ENCODE assay signal across 11 cellular contexts in the genomic region with DNA sequence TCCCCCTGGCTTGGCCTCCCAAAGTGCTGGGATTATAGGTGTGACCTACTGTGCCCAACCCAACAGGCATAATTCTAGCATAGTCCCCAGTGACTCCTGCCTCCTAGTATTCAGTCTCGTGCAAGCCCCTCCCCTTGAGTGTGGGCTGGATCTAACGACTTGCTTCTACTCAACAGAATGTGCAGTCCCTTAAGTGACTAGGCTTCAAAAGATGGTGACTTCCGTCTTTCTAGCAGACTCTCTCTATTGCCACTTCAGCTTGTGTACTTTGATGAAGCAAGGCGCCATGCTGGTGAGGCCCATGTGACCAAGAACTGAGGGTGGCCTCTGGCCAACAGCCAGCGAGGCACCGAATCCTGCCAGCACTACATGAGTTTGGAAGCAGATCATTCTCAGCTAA.
A peak's percentile ranks its signal among the peaks of the same experiment; 100 is the strongest.
DNase-seq lines count a peak whose midpoint lies in the region; ATAC-seq and TF ChIP-seq lines count a peak whose summit lies in the region.
"Had no signal": no experiment of that assay in that cellular context is flagged by ENCODE, and none has a peak within 500 bp of the region (broad histone marks: within the 10 kb centered on the region; RNA-seq: fewer than 3 reads in every experiment).

No MANE protein-coding gene starts in this region.

- no peaks in the 10 kb centered on the region for H3K9me3 ChIP-seq in effector memory CD4-positive, alpha-beta T cell (ENCODE audit: control insufficient read depth, low read length)

- no peaks in the 10 kb centered on the region for H3K9me3 Mint-ChIP-seq in activated CD4-positive, alpha-beta memory T cell treated with anti-CD3 and anti-CD28 coated beads for 36 hours

- peaks cover 29% of the 10 kb centered on the region for H3K4me1 ChIP-seq in effector memory CD4-positive, alpha-beta T cell (ENCODE audit: control insufficient read depth, insufficient read depth, low read length, poor library complexity, severe bottlenecking)

- no peak for ATAC-seq in sciatic nerve
- no peak for ATAC-seq in GM18505 (IDR thresholded peaks at IDR 0.05; ENCODE audit: unreplicated experiment)
- ATAC-seq in HG03159 (IDR thresholded peaks at IDR 0.05; ENCODE audit: unreplicated experiment), result no peak

- peak; percentile 55 for DNase-seq in stimulated activated CD4-positive, alpha-beta T cell treated with anti-CD3 and anti-CD28 coated beads, Interleukin-15, amount 100 ng/mL, for 24 hours
- no peak for DNase-seq in stimulated activated CD4-positive, alpha-beta T cell treated with anti-CD3 and anti-CD28 coated beads, Interleukin-12 subunit alpha, Interleukin-12 subunit beta, amount 100 ng/mL, for 4 hours
- DNase-seq in activated CD4-positive, alpha-beta memory T cell treated with anti-CD3 and anti-CD28 coated beads for 36 hours, result peak; percentile 70
- peak in 2 of 3 donors; percentile 8 to 26 for DNase-seq in effector memory CD4-positive, alpha-beta T cell
- no peak for DNase-seq in sciatic nerve (ENCODE audit: low spot score)
- DNase-seq in AG20443 (ENCODE audit: low spot score), result no peak
- DNase-seq: NCI-H1694 treated with DMSO at 0.1 percent for 48 hours, Right ventricle myocardium superior had no signal

- no peaks in the 10 kb centered on the region for H3K27me3 ChIP-seq in effector memory CD4-positive, alpha-beta T cell (replicated peaks; ENCODE audit: control insufficient read depth, insufficient read depth, low read length, poor library complexity, severe bottlenecking)

- peaks cover 62% of the 10 kb centered on the region for H3K36me3 Mint-ChIP-seq in activated CD4-positive, alpha-beta memory T cell treated with anti-CD3 and anti-CD28 coated beads for 36 hours

- H3K27ac Mint-ChIP-seq in activated CD4-positive, alpha-beta memory T cell treated with anti-CD3 and anti-CD28 coated beads for 36 hours, result peak overlapping the region; percentile 83

- TF ChIP-seq POLR2A in GM18505 (IDR thresholded peaks at IDR 0.05; ENCODE audit: borderline replicate concordance, extremely low read depth, insufficient read depth, insufficient read length), result no peak

- CTCF ChIA-PET in activated CD4-positive, alpha-beta memory T cell treated with anti-CD3 and anti-CD28 coated beads for 36 hours (lab: Charles Lee), result interaction anchor here (1.1 kb wide), 1 partner anchor 49 kb away, joined by 4 read pairs; no protein-coding TSS in a partner anchor

- H3K27me3 Mint-ChIP-seq in activated CD4-positive, alpha-beta memory T cell treated with anti-CD3 and anti-CD28 coated beads for 36 hours, result no peaks in the 10 kb centered on the region

- POLR2A ChIA-PET in activated CD4-positive, alpha-beta memory T cell treated with anti-CD3 and anti-CD28 coated beads for 36 hours (lab: Charles Lee), result interaction anchor here (0.6 to 1.1 kb wide), 2 partner anchors 19 to 158 kb away, joined by 3 read pairs; partner anchors contain the start of gene FYN

- H3K27ac ChIP-seq in effector memory CD4-positive, alpha-beta T cell (ENCODE audit: insufficient read depth, low read length, poor library complexity, severe bottlenecking), result peak overlapping the region; percentile 19
- H3K27ac ChIP-seq: coronary artery had no signal

- intact Hi-C loops in activated CD4-positive, alpha-beta memory T cell treated with anti-CD3 and anti-CD28 coated beads for 36 hours (cut with micrococcal nuclease), result loop anchor here (1.0 kb wide), 2 partner anchors 45 to 278 kb away; no protein-coding TSS in a partner anchor
- intact Hi-C loops in sciatic nerve (cut with DNase I), result loop anchor here (10.0 kb wide), 1 partner anchor 159 kb away; the partner anchor contains the start of gene FYN

- H3K4me3 ChIP-seq in effector memory CD4-positive, alpha-beta T cell (ENCODE audit: insufficient read depth, low read depth, low read length, poor library complexity, severe bottlenecking), result no peak overlapping the region
- H3K4me3 ChIP-seq: coronary artery had no signal

- peaks cover 47% of the 10 kb centered on the region for H3K36me3 ChIP-seq in effector memory CD4-positive, alpha-beta T cell (ENCODE audit: control insufficient read depth, insufficient read depth, low read length)

- no peak overlapping the region for H3K4me3 Mint-ChIP-seq in activated CD4-positive, alpha-beta memory T cell treated with anti-CD3 and anti-CD28 coated beads for 36 hours

- H3K4me1 Mint-ChIP-seq in activated CD4-positive, alpha-beta memory T cell treated with anti-CD3 and anti-CD28 coated beads for 36 hours (ENCODE audit: low read depth), result peaks cover 90% of the 10 kb centered on the region

Comparison
In these comparisons a context has a peak if more than half of its experiments do, and no peak if none do; other contexts are left out.
1. DNase-seq: peak in stimulated activated CD4-positive, alpha-beta T cell treated with anti-CD3 and anti-CD28 coated beads, Interleukin-15, amount 100 ng/mL, for 24 hours (single experiment), activated CD4-positive, alpha-beta memory T cell treated with anti-CD3 and anti-CD28 coated beads for 36 hours (single experiment) and effector memory CD4-positive, alpha-beta T cell (2 of 3); none in stimulated activated CD4-positive, alpha-beta T cell treated with anti-CD3 and anti-CD28 coated beads, Interleukin-12 subunit alpha, Interleukin-12 subunit beta, amount 100 ng/mL, for 4 hours (single experiment), sciatic nerve (single experiment) and AG20443 (single experiment).